Comparison of ENCODE assay signal across 1 cellular context in genomic region chrX:71637848-71638247, GRCh38.
TF ChIP-seq lines count a peak whose summit lies in the region.

No MANE protein-coding gene starts in this region.

TF ChIP-seq in K562, 482 proteins besides CTCF, POLR2A, EP300 and RAD21:
- peak; percentile 70 for TF ChIP-seq PRDM10 (IDR thresholded peaks at IDR 0.05; ENCODE audit: partially characterized antibody)
- TF ChIP-seq MYNN (IDR thresholded peaks at IDR 0.05): no peak
- TF ChIP-seq MYNN (CRISPR knock-in tag; IDR thresholded peaks at IDR 0.05): no peak
TF ChIP-seq in K562: peak in this region for 1.
